ENCODE assay signal across 19 cellular contexts in the genomic region with DNA sequence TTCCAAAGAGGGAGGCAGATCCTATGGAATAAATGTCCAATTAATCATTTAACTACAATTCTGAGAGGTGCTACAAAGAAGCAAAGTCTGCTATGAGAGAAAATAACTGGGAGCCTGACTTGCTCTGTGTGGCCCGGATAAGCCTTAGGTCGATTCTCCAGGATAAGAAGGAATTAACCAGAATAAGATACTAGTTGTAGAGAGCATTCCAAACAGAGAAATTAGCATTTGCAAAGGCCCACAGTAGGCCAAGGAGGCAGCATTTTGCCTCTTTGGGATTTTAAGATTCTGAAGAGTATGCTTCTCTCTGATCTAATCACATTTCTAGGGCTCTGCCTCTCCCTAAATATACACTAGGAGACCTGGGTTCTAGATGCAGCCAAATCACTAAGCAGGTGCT.
"Had no signal": no experiment of that assay in that cellular context is flagged by ENCODE, and none has a peak within 500 bp of the region (broad histone marks: within the 10 kb centered on the region; RNA-seq: fewer than 3 reads in every experiment).

No MANE protein-coding gene starts in this region.

- H3K4me1 ChIP-seq: gastrocnemius medialis, heart right ventricle, parathyroid adenoma, psoas muscle, stomach, transverse colon had no signal

- H3K9me3 ChIP-seq: gastrocnemius medialis, mucosa of descending colon, psoas muscle, stomach, thoracic aorta, transverse colon had no signal

- H3K36me3 ChIP-seq: gastrocnemius medialis, heart right ventricle, stomach, thoracic aorta, transverse colon had no signal

- H3K4me3 ChIP-seq: coronary artery, gastrocnemius medialis, heart right ventricle, mucosa of descending colon, psoas muscle, skin epidermis, stomach, thoracic aorta, transverse colon had no signal

- DNase-seq: effector CD8-positive, alpha-beta T cell; gastrocnemius medialis; heart right ventricle; hypothalamus; mammary epithelial cell; mucosa of descending colon; natural killer cell; psoas muscle; stimulated activated CD4-positive, alpha-beta T cell treated with anti-CD3 and anti-CD28 coated beads, Interleukin-12 subunit alpha, Interleukin-12 subunit beta, amount 100 ng/mL, for 4 hours; stimulated activated naive CD4-positive, alpha-beta T cell; stomach; substantia nigra; transverse colon had no signal

- H3K9ac ChIP-seq: parathyroid adenoma had no signal

- H3K79me2 ChIP-seq: parathyroid adenoma had no signal

- H3K27me3 ChIP-seq: gastrocnemius medialis, heart right ventricle, stomach, transverse colon had no signal

- ATAC-seq: gastrocnemius medialis, heart right ventricle, left lobe of liver, mucosa of descending colon, natural killer cell, psoas muscle, sciatic nerve had no signal

- H3K27ac ChIP-seq: coronary artery, gastrocnemius medialis, heart right ventricle, parathyroid adenoma, psoas muscle, skin epidermis, stomach, thoracic aorta, transverse colon had no signal

- H2AFZ ChIP-seq: parathyroid adenoma had no signal
